ENCODE assay signal across 8 cellular contexts in the genomic region with DNA sequence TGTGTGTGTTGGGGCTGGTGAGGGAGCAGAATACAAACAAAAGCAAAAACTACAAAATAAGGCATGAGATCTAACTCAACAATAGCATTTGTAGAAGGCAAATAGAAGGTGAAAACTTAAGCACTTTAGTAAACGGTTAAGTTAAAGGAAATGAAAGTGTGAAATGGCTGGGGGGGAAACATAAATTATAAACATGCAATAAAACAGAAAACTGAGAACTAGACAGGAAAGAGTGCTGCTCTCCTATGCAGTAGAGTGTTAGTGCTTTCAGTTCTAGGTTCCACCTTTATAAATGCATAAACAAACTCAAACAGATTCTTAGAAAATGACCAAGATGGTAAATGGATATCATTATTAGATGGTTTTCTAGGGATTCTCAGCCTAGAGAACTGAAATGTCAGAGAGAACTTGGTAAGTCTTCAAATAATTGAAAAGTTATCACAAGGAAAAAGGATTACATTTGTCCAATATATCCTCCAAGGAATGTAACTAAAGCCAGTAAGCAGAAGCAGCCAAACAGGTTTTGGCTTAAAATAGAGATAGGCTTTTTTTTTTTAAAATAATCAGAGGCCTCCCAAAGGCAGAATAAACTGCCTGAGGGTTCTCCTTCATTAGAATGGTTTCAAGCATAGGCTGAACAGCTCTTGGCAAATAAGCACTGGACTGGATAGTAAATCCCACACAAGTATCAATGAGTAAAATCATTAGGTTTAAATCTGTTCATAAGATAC. TPM values are rescaled to one million over a fixed set of nuclear protein-coding genes. Genes with fewer than 3 reads are reported as not detected.
DNase-seq lines count a peak whose midpoint lies in the region; ATAC-seq, FAIRE-seq and TF ChIP-seq lines count a peak whose summit lies in the region.

No MANE protein-coding gene starts in this region.

- H3K9me3 ChIP-seq in mammary epithelial cell (replicated peaks; ENCODE audit: insufficient read depth, low read length) (no peaks in the 10 kb centered on the region), small intestine (ENCODE audit: control insufficient read depth, low read depth) (no peaks in the 10 kb centered on the region)

- dilution Hi-C loops in mammary epithelial cell (cut with HindIII; ENCODE audit: low sequenced_read_pairs): no loop called here

- H2AFZ ChIP-seq in mammary epithelial cell (ENCODE audit: low read depth, low read length): no peak overlapping the region

- H3K4me1 ChIP-seq in mammary epithelial cell (ENCODE audit: insufficient read depth, low read length) (peaks cover 23% of the 10 kb centered on the region), small intestine (ENCODE audit: control insufficient read depth in 2 of 2, insufficient read depth in 1 of 2, low read depth in 1 of 2, low read length in 1 of 2) (peaks cover 3 to 4% of the 10 kb centered on the region in 2 donors)

- no TSS peak for BruUV-seq in mammary epithelial cell (replicated peaks; lab: Mats Ljungman, UMichigan)

- H3K36me3 ChIP-seq in mammary epithelial cell (ENCODE audit: insufficient read depth, low read length) (peaks cover 3% of the 10 kb centered on the region), small intestine (ENCODE audit: control insufficient read depth in 2 of 2, insufficient read depth in 2 of 2, low read length in 2 of 2) (peaks cover 2 to 3% of the 10 kb centered on the region in 2 donors)

- intact Hi-C loops in mammary epithelial cell (cut with micrococcal nuclease): no loop called here

- H3K27me3 ChIP-seq in mammary epithelial cell (ENCODE audit: insufficient read depth, low read length) (no peaks in the 10 kb centered on the region), small intestine (ENCODE audit: control insufficient read depth in 2 of 2, insufficient read depth in 2 of 2, low read length in 2 of 2) (no peaks in the 10 kb centered on the region)

- no peak overlapping the region for H3K9ac ChIP-seq in mammary epithelial cell (ENCODE audit: insufficient read depth, low read length)

- H3K27ac ChIP-seq in mammary epithelial cell (ENCODE audit: insufficient read depth, low read depth, low read length): no peak overlapping the region
- no peak overlapping the region for H3K27ac ChIP-seq in small intestine (ENCODE audit: low read depth in 1 of 2, low read length in 1 of 2)

- peak; percentile 91 for FAIRE-seq in GM12891 (lab: Jason Lieb, UNC)
- no peak for FAIRE-seq in small intestine (lab: Jason Lieb, UNC)

- in situ Hi-C loops in mammary epithelial cell (cut with MboI; ENCODE audit: low sequenced_read_pairs in 2 of 2) (no loop called here), KBM-7 (cut with MboI; ENCODE audit: low pct_unique_long_range_greater_than_20kb, low sequenced_read_pairs) (no loop called here)

- H3K4me3 ChIP-seq in mammary epithelial cell (replicated peaks in 1 of 3; ENCODE audit: insufficient read depth in 1 of 3, low read depth in 2 of 3, low read length in 3 of 3) (no peak overlapping the region), small intestine (ENCODE audit: low read depth in 1 of 2, low read length in 2 of 2) (no peak overlapping the region)

- peaks cover 2% of the 10 kb centered on the region for H4K20me1 ChIP-seq in mammary epithelial cell (ENCODE audit: insufficient read depth, low read length)

- DNase-seq in GM12891 (ENCODE audit: insufficient read length, low spot score): no peak
- peak; percentile 55 for DNase-seq in mammary epithelial cell
- no peak for DNase-seq in Kasumi-1 (lab: John Stamatoyannopoulos, UW)
- no peak for DNase-seq in NCI-H1694 (lab: John Stamatoyannopoulos, UW)
- no peak for DNase-seq in small intestine
- no peak for DNase-seq in KBM-7

- H3K4me2 ChIP-seq in mammary epithelial cell (ENCODE audit: insufficient read depth, low read depth, low read length): peak overlapping the region; percentile 55

- ATAC-seq in GM21447 (IDR thresholded peaks at IDR 0.05; ENCODE audit: unreplicated experiment) (peak; percentile 52), HG03521 (IDR thresholded peaks at IDR 0.05; ENCODE audit: unreplicated experiment) (peak; percentile 37)

- TF ChIP-seq CTCF in mammary epithelial cell (conservative IDR thresholded peaks at IDR 0.05 in 1 of 2, IDR thresholded peaks at IDR 0.05 in 1 of 2; ENCODE audit: extremely low read depth in 1 of 2, insufficient read depth in 1 of 2, low read depth in 1 of 2, low read length in 2 of 2): no peak

- WGBS in mammary epithelial cell (ENCODE audit: low coverage, missing lambda C conversion rate): 11% methylated on average over 1 of the region's 1 CpG
- WGBS in small intestine, 3 donors: 23 to 50% (median 46%) methylated on average over 1 of the region's 1 CpG

- peaks cover 82% of the 10 kb centered on the region for H3K79me2 ChIP-seq in mammary epithelial cell (ENCODE audit: insufficient read depth, low read length)

- CTCF ChIA-PET in mammary epithelial cell (lab: Charles Lee; ENCODE audit: low non-redundant PET): no interaction called here

- no peak for TF ChIP-seq POLR2A in GM12891 (IDR thresholded peaks at IDR 0.05; ENCODE audit: low read depth, low read length)

TF ChIP-seq in GM12891, 5 proteins besides CTCF, POLR2A, EP300 and RAD21:
- TF ChIP-seq PAX5 (IDR thresholded peaks at IDR 0.05; ENCODE audit: insufficient read depth, low read length, severe bottlenecking) (no peak), POLR2AphosphoS5 (IDR thresholded peaks at IDR 0.05; ENCODE audit: low read depth, low read length) (no peak), POU2F2 (IDR thresholded peaks at IDR 0.05; ENCODE audit: low read depth, low read length) (no peak), SPI1 (IDR thresholded peaks at IDR 0.05; ENCODE audit: low read depth, low read length) (peak; percentile 53; the same call in 1 of the 2 replicates), TAF1 (IDR thresholded peaks at IDR 0.05; ENCODE audit: low read depth, low read length) (no peak)

RNA-seq across cellular contexts. Expression of gene RBM26, which starts 23.3 kb away (rescaled TPM):
- 23.8 TPM for polyA plus RNA-seq in GM12891 (2012; ENCODE audit: low read depth, missing spikeins)
- 10 to 100 TPM; 27.7 to 39.1 TPM for total RNA-seq in mammary epithelial cell
- 14.8 TPM for polyA plus RNA-seq in mammary epithelial cell
- 13.2 TPM for polyA minus RNA-seq in mammary epithelial cell
- polyA plus RNA-seq in small intestine: 10 to 100 TPM in 2 of 3 donors, 1 to 10 TPM in 1; 7.6 to 14.9 (median 11.0) TPM
